14 cellular contexts compared by ENCODE assay signal in genomic region chr6:139748353-139749146, GRCh38.
DNase-seq lines count a peak whose midpoint lies in the region; ATAC-seq and TF ChIP-seq lines count a peak whose summit lies in the region.
"Had no signal": no experiment of that assay in that cellular context is flagged by ENCODE, and none has a peak within 500 bp of the region (broad histone marks: within the 10 kb centered on the region; RNA-seq: fewer than 3 reads in every experiment).

No MANE protein-coding gene starts in this region.

- intact Hi-C loops in esophagus muscularis mucosa (cut with DNase I), result no loop called here

- H3K4me1 ChIP-seq in Peyer's patch, result peaks cover 0 to 13% (median 3%) of the 10 kb centered on the region in 4 donors
- peaks cover 7% of the 10 kb centered on the region for H3K4me1 ChIP-seq in foreskin keratinocyte
- H3K4me1 ChIP-seq in esophagus muscularis mucosa, result peaks cover 0 to 6% (median 2%) of the 10 kb centered on the region in 4 donors

- H3K9me3 ChIP-seq in Peyer's patch, result no peaks in the 10 kb centered on the region
- H3K9me3 ChIP-seq in esophagus muscularis mucosa, result no peaks in the 10 kb centered on the region

- peak overlapping the region in 3 of 4 donors; percentile 20 to 66 (median 65) for H3K27ac ChIP-seq in Peyer's patch
- H3K27ac ChIP-seq in foreskin keratinocyte, result no peak overlapping the region
- no peak overlapping the region for H3K27ac ChIP-seq in esophagus muscularis mucosa (replicated peaks in 1 of 4)

- H3K27ac Mint-ChIP-seq in nephron, result peak overlapping the region in 2 of 3 experiments; percentile 13 to 55
- H3K27ac Mint-ChIP-seq: progenitor cell of endocrine pancreas had no signal

- H3K9me3 Mint-ChIP-seq in nephron, result no peaks in the 10 kb centered on the region

- no peaks in the 10 kb centered on the region for H3K36me3 Mint-ChIP-seq in nephron (ENCODE audit: low read depth)

- DNase-seq in EH (ENCODE audit: low read depth), result peak; percentile 81
- DNase-seq in Peyer's patch, result peak in 1 of 3 donors; percentile 53
- peak; percentile 43 to 68 for DNase-seq in foreskin keratinocyte
- no peak for DNase-seq in esophagus muscularis mucosa (ENCODE audit: extremely low spot score)
- no peak for DNase-seq in stimulated activated CD4-positive, alpha-beta T cell treated with anti-CD3 and anti-CD28 coated beads, Interleukin-2, amount 100 ng/mL, for 48 hours
- DNase-seq: activated CD4-positive, CD25-positive, alpha-beta regulatory T cell treated with anti-CD3 and anti-CD28 coated beads, Interleukin-2, amount 50 U/mL, for 72 hours; AML-193; effector memory CD4-positive, alpha-beta T cell; SW 1271 had no signal

- H3K4me1 Mint-ChIP-seq in nephron, result peaks cover 38% of the 10 kb centered on the region

- 81% methylated on average over 5 of the region's 5 CpGs for WGBS in esophagus muscularis mucosa

- TF ChIP-seq POLR2A in Peyer's patch (IDR thresholded peaks at IDR 0.05), result peak in 1 of 2 donors; percentile 30
- no peak for TF ChIP-seq POLR2A in esophagus muscularis mucosa (IDR thresholded peaks at IDR 0.05; ENCODE audit: low read depth)

- H3K4me3 ChIP-seq in Peyer's patch (no peak overlapping the region), esophagus muscularis mucosa (no peak overlapping the region)
- H3K4me3 ChIP-seq: GM12878 had no signal

- ATAC-seq in foreskin keratinocyte (no peak), GM18502 (IDR thresholded peaks at IDR 0.05; ENCODE audit: poor library complexity, unreplicated experiment) (no peak), GM21447 (IDR thresholded peaks at IDR 0.05; ENCODE audit: unreplicated experiment) (no peak)
- ATAC-seq: GM12878 had no signal

- H3K36me3 ChIP-seq in Peyer's patch, result no peaks in the 10 kb centered on the region
- no peaks in the 10 kb centered on the region for H3K36me3 ChIP-seq in esophagus muscularis mucosa

- no peak overlapping the region for H3K4me3 Mint-ChIP-seq in nephron

- H3K27me3 Mint-ChIP-seq in nephron (ENCODE audit: low read depth), result no peaks in the 10 kb centered on the region
- H3K27me3 Mint-ChIP-seq: progenitor cell of endocrine pancreas had no signal

- TF ChIP-seq CTCF in Peyer's patch (IDR thresholded peaks at IDR 0.05) (no peak), foreskin keratinocyte (conservative IDR thresholded peaks at IDR 0.05) (no peak), nephron (IDR thresholded peaks at IDR 0.05; ENCODE audit: unreplicated experiment in 3 of 3) (no peak), esophagus muscularis mucosa (IDR thresholded peaks at IDR 0.05) (no peak)

- no peak for TF ChIP-seq EP300 in esophagus muscularis mucosa (IDR thresholded peaks at IDR 0.05)

- no peaks in the 10 kb centered on the region for H3K27me3 ChIP-seq in Peyer's patch
- H3K27me3 ChIP-seq in foreskin keratinocyte, result no peaks in the 10 kb centered on the region
- H3K27me3 ChIP-seq in esophagus muscularis mucosa, result no peaks in the 10 kb centered on the region

Comparison
In these comparisons a context has a peak if more than half of its experiments do, and no peak if none do; other contexts are left out.
1. DNase-seq: peak in EH (single experiment) and foreskin keratinocyte (2 of 2); none in esophagus muscularis mucosa (single experiment) and stimulated activated CD4-positive, alpha-beta T cell treated with anti-CD3 and anti-CD28 coated beads, Interleukin-2, amount 100 ng/mL, for 48 hours (0 of 2).
2. H3K27ac ChIP-seq: peak in Peyer's patch (3 of 4); none in foreskin keratinocyte (single experiment) and esophagus muscularis mucosa (0 of 4).